ENCODE assay signal across 1 cellular context in the genomic region with DNA sequence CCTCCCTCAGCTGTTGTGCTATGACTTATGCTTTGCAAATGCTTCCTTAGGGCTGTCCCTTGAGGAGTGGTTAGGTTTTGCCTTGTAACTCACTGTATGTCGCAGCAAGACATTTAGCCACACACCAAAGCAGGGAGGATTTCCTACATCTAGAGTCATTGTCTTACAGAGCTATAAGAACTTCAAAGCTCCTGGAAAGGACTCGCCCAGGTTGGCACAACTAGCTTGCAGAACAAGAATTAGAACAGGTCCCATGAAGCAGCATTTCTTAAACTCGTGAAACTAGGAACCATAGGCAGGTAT.
TF ChIP-seq lines count a peak whose summit lies in the region.

No MANE protein-coding gene starts in this region.

TF ChIP-seq in HepG2, 621 proteins besides CTCF, POLR2A, EP300 and RAD21:
- TF ChIP-seq ZFP62 (CRISPR knock-in tag; IDR thresholded peaks at IDR 0.05): no peak
